Comparison of ENCODE assay signal across 25 cellular contexts in the genomic region with DNA sequence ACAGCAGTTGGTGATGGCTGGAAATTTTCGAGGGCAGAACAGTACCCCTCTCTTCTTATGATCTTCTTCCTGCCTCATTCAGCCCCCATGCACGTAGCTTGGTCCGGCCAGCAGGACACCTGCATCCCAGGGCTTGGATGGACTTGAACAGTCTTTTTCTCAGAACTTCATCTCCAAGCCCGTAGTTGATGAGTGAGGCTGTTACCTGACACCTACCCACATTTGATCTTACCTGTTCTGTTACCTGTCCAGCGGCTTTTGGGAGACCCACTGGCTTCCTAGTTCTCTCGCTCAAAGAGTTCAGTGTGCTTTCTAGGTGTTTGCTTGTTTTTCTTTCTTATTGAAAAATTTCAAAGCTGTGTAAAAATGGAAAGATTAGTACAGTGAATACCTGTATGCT.
"Had no signal": no experiment of that assay in that cellular context is flagged by ENCODE, and none has a peak within 500 bp of the region (broad histone marks: within the 10 kb centered on the region; RNA-seq: fewer than 3 reads in every experiment).

No MANE protein-coding gene starts in this region.

- H3K27ac Mint-ChIP-seq: activated CD8-positive, alpha-beta T cell treated with anti-CD3 and anti-CD28 coated beads, Interleukin-2, amount 10 ng/mL, durations not matched to agents 7 days and 5 days; activated naive CD4-positive, alpha-beta T cell treated with anti-CD3 and anti-CD28 coated beads, Interleukin-2, amount 50 U/mL, for 24 hours; mesothelial cell of epicardium; stimulated activated naive CD8-positive, alpha-beta T cell treated with anti-CD3 and anti-CD28 coated beads, Interleukin-15, Interleukin-2, amounts not matched to agents 100 ng/mL and 50 ng/mL, for 24 hours had no signal

- H3K36me3 ChIP-seq: cardiac muscle cell, ovary, thyroid gland had no signal

- DNase-seq: activated CD4-positive, alpha-beta T cell treated with anti-CD3 and anti-CD28 coated beads for 1 hour; activated CD4-positive, alpha-beta T cell treated with anti-CD3 and anti-CD28 coated beads, Interleukin-2, amount 50 U/mL, for 1 hour; activated CD8-positive, alpha-beta T cell treated with anti-CD3 and anti-CD28 coated beads, Interleukin-2, amount 10 ng/mL, durations not matched to agents 7 days and 5 days; activated gamma-delta T cell treated with Interleukin-2 at 50 U/mL for 16 hours; anterior cingulate cortex; body of pancreas; dermis blood vessel endothelial cell; effector CD8-positive, alpha-beta T cell; foreskin melanocyte; left ventricle myocardium inferior; mammary epithelial cell; naive thymus-derived CD8-positive, alpha-beta T cell; ovary; right cardiac atrium; stimulated activated CD4-positive, alpha-beta T cell treated with anti-CD3 and anti-CD28 coated beads, Interleukin-1b, Interleukin-23, amount 100 ng/mL, for 48 hours; substantia nigra; thyroid gland; WERI-Rb-1 had no signal

- H2AFZ ChIP-seq: hepatocyte had no signal

- H3K27me3 Mint-ChIP-seq: activated naive CD4-positive, alpha-beta T cell treated with anti-CD3 and anti-CD28 coated beads, Interleukin-2, amount 50 U/mL, for 24 hours; naive thymus-derived CD8-positive, alpha-beta T cell; stimulated activated naive CD8-positive, alpha-beta T cell treated with anti-CD3 and anti-CD28 coated beads, Interleukin-15, Interleukin-2, amounts not matched to agents 100 ng/mL and 50 ng/mL, for 24 hours had no signal

- ATAC-seq: activated CD8-positive, alpha-beta T cell treated with anti-CD3 and anti-CD28 coated beads, Interleukin-2, amount 10 ng/mL, durations not matched to agents 7 days and 5 days; body of pancreas; naive thymus-derived CD8-positive, alpha-beta T cell; right cardiac atrium had no signal

- H3K4me3 ChIP-seq: body of pancreas, cardiac muscle cell, hepatocyte, left ventricle myocardium inferior, ovary, thyroid gland had no signal

- H3K27ac ChIP-seq: body of pancreas, cardiac muscle cell, hepatocyte, left ventricle myocardium inferior, neutrophil, ovary, thyroid gland, WERI-Rb-1 had no signal

- FAIRE-seq: TTC549 had no signal

- H3K4me3 Mint-ChIP-seq: activated CD8-positive, alpha-beta T cell treated with anti-CD3 and anti-CD28 coated beads, Interleukin-2, amount 10 ng/mL, durations not matched to agents 7 days and 5 days; activated naive CD4-positive, alpha-beta T cell treated with anti-CD3 and anti-CD28 coated beads, Interleukin-2, amount 50 U/mL, for 24 hours; mesothelial cell of epicardium; stimulated activated naive CD8-positive, alpha-beta T cell treated with anti-CD3 and anti-CD28 coated beads, Interleukin-15, Interleukin-2, amounts not matched to agents 100 ng/mL and 50 ng/mL, for 24 hours had no signal

- H3K4me2 ChIP-seq: hepatocyte had no signal

- H3K9me3 ChIP-seq: body of pancreas, left ventricle myocardium inferior, neutrophil, ovary, thyroid gland had no signal

- H3K27me3 ChIP-seq: body of pancreas, cardiac muscle cell, hepatocyte, neutrophil, ovary, thyroid gland had no signal

- H3K4me1 ChIP-seq: body of pancreas, thyroid gland had no signal

- H3K9me3 Mint-ChIP-seq: activated naive CD4-positive, alpha-beta T cell treated with anti-CD3 and anti-CD28 coated beads, Interleukin-2, amount 50 U/mL, for 24 hours; mesothelial cell of epicardium; naive thymus-derived CD8-positive, alpha-beta T cell; stimulated activated naive CD8-positive, alpha-beta T cell treated with anti-CD3 and anti-CD28 coated beads, Interleukin-15, Interleukin-2, amounts not matched to agents 100 ng/mL and 50 ng/mL, for 24 hours had no signal
